19 cellular contexts compared by ENCODE assay signal in the genomic region with DNA sequence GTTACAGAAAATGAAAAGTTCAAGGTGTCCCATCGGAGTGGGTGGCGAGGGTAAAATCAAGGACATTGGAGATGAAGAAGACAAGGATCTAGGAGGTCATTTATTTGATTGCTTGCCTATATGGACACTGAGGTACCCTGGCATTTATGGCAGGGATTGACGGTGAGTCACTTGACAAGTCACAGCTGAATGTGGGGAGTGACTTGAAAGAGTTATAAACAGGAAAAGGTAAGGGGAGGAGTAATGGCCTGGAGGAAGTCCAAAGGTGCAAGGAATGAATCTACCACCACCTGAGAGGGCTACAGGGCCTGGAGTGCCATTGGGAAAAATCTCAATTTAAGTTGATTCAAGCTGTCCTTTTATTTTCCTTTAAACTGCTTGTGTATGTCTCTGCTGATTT. TPM values are rescaled to one million over a fixed set of nuclear protein-coding genes. Genes with fewer than 3 reads are reported as not detected.
DNase-seq lines count a peak whose midpoint lies in the region; ATAC-seq and TF ChIP-seq lines count a peak whose summit lies in the region.
"Had no signal": no experiment of that assay in that cellular context is flagged by ENCODE, and none has a peak within 500 bp of the region (broad histone marks: within the 10 kb centered on the region; RNA-seq: fewer than 3 reads in every experiment).

No MANE protein-coding gene starts in this region.

- H3K4me1 Mint-ChIP-seq in MCF 10A (ENCODE audit: insufficient read depth, unreplicated experiment) (peaks cover 7% of the 10 kb centered on the region), T-helper 17 cell (peaks cover 5% of the 10 kb centered on the region)

- no peak for TF ChIP-seq CTCF in MCF 10A (IDR thresholded peaks at IDR 0.05; ENCODE audit: unreplicated experiment)
- TF ChIP-seq CTCF in breast epithelium (IDR thresholded peaks at IDR 0.05) = no peak
- no peak for TF ChIP-seq CTCF in transverse colon (IDR thresholded peaks at IDR 0.05)
- TF ChIP-seq CTCF in body of pancreas (IDR thresholded peaks at IDR 0.05) = no peak

- H3K4me1 ChIP-seq in breast epithelium = no peaks in the 10 kb centered on the region
- H3K4me1 ChIP-seq in transverse colon = peaks cover 0 to 3% (median 0%) of the 10 kb centered on the region in 4 donors
- no peaks in the 10 kb centered on the region for H3K4me1 ChIP-seq in body of pancreas

- H3K27me3 ChIP-seq in breast epithelium (no peaks in the 10 kb centered on the region), transverse colon (no peaks in the 10 kb centered on the region), body of pancreas (no peaks in the 10 kb centered on the region)

- H3K36me3 Mint-ChIP-seq in MCF 10A (ENCODE audit: insufficient read depth, unreplicated experiment) (no peaks in the 10 kb centered on the region), T-helper 17 cell (ENCODE audit: low read depth) (peaks cover 2% of the 10 kb centered on the region)

- H3K4me3 Mint-ChIP-seq in MCF 10A (ENCODE audit: unreplicated experiment) (no peak overlapping the region), T-helper 17 cell (peak overlapping the region; percentile 0)
- H3K4me3 Mint-ChIP-seq: IgD-negative memory B cell had no signal

- intact Hi-C loops in MCF 10A (cut with micrococcal nuclease) (no loop called here), breast epithelium (cut with DNase I; ENCODE audit: low total_unique reads) (no loop called here), transverse colon (cut with DNase I; ENCODE audit: low total_unique reads) (no loop called here), Right ventricle myocardium inferior (cut with DNase I) (no loop called here), body of pancreas (cut with DNase I) (no loop called here)

- H3K27ac ChIP-seq in breast epithelium = no peak overlapping the region
- no peak overlapping the region for H3K27ac ChIP-seq in transverse colon
- H3K27ac ChIP-seq in body of pancreas = no peak overlapping the region
- H3K27ac ChIP-seq: SK-N-MC had no signal

- 66 to 76% methylated on average over 2 to 3 of the region's 3 CpGs for WGBS in transverse colon (ENCODE audit: low coverage in 1 of 2), 2 donors
- WGBS in body of pancreas, 2 donors = 75 to 97% methylated on average over 3 of the region's 3 CpGs

- peaks cover 6% of the 10 kb centered on the region for H3K9me3 Mint-ChIP-seq in MCF 10A (ENCODE audit: unreplicated experiment)
- H3K9me3 Mint-ChIP-seq: IgD-negative memory B cell had no signal

- H3K27me3 Mint-ChIP-seq in MCF 10A (ENCODE audit: insufficient read depth, unreplicated experiment) (no peaks in the 10 kb centered on the region), T-helper 17 cell (no peaks in the 10 kb centered on the region)

- H3K4me3 ChIP-seq in breast epithelium = no peak overlapping the region
- no peak overlapping the region for H3K4me3 ChIP-seq in transverse colon
- no peak overlapping the region for H3K4me3 ChIP-seq in body of pancreas
- H3K4me3 ChIP-seq: SK-N-MC had no signal

- TF ChIP-seq POLR2A in breast epithelium (IDR thresholded peaks at IDR 0.05) (no peak), transverse colon (IDR thresholded peaks at IDR 0.05) (no peak), body of pancreas (IDR thresholded peaks at IDR 0.05) (no peak)

- CTCF ChIA-PET in MCF 10A (lab: Yijun Ruan, JAX) = interaction anchor here (0.7 to 1.2 kb wide), 2 partner anchors 50 to 1697 kb away, joined by 3 read pairs; no protein-coding TSS in a partner anchor

- H3K9me3 ChIP-seq in breast epithelium = no peaks in the 10 kb centered on the region
- no peaks in the 10 kb centered on the region for H3K9me3 ChIP-seq in T-helper 17 cell (ENCODE audit: control insufficient read depth, low read length, poor library complexity, severe bottlenecking)
- no peaks in the 10 kb centered on the region for H3K9me3 ChIP-seq in transverse colon
- H3K9me3 ChIP-seq in body of pancreas = no peaks in the 10 kb centered on the region

- BruUV-seq in MCF 10A (replicated peaks; lab: Mats Ljungman, UMichigan) = no TSS peak

- in situ Hi-C loops in transverse colon (cut with MboI; ENCODE audit: low pct_ligation_motif_present in 1 of 4, low pct_unique_long_range_greater_than_20kb in 1 of 4, low sequenced_read_pairs in 3 of 4) = loop anchor here in 2 of 4 donors (25.0 kb wide), 2 partner anchors 160 to 260 kb away; partner anchors contain the start of genes KAT2B (in 2 of the 2), EFHB (in 1 of the 2) and RAB5A (in 1 of the 2)

- POLR2A ChIA-PET in MCF 10A (lab: Yijun Ruan, JAX) = interaction anchor here (2.4 kb wide), 1 partner anchor 11 kb away, joined by 7 read pairs; the partner anchor contains the start of gene SGO1

- H3K36me3 ChIP-seq in breast epithelium (no peaks in the 10 kb centered on the region), transverse colon (no peaks in the 10 kb centered on the region), body of pancreas (replicated peaks in 1 of 2; ENCODE audit: insufficient read depth in 1 of 2, low read depth in 2 of 2) (no peaks in the 10 kb centered on the region)

- DNase-seq in MCF 10A (ENCODE audit: unreplicated experiment) = peak; percentile 49
- DNase-seq in breast epithelium (ENCODE audit: low spot score in 2 of 2) = no peak
- no peak for DNase-seq in T-helper 17 cell
- peak; percentile 47 for DNase-seq in transverse colon
- no peak for DNase-seq in Right ventricle myocardium inferior (ENCODE audit: missing footprints)
- DNase-seq in body of pancreas = no peak
- DNase-seq in NCI-H526 treated with DMSO at 0.1 percent for 48 hours (lab: John Stamatoyannopoulos, UW) = no peak
- DNase-seq: C1 segment of cervical spinal cord, COR-L47, DMS79, GF-D8, GOT3, NCI-H146, NCI-H2081 treated with DMSO at 0.1 percent for 48 hours, NCI-H2227 treated with DMSO at 0.1 percent for 48 hours, NCI-H526 had no signal

- H3K27ac Mint-ChIP-seq in MCF 10A (ENCODE audit: low read depth, unreplicated experiment) (peak overlapping the region; percentile 24), T-helper 17 cell (peak overlapping the region; percentile 2)
- H3K27ac Mint-ChIP-seq: IgD-negative memory B cell had no signal

- ATAC-seq in T-helper 17 cell = no peak
- peak; percentile 29 for ATAC-seq in esophagus mucosa
- ATAC-seq in Right ventricle myocardium inferior = no peak
- ATAC-seq in body of pancreas = no peak

- TF ChIP-seq EP300 in transverse colon (IDR thresholded peaks at IDR 0.05; ENCODE audit: low read depth) = no peak

RNA-seq across cellular contexts. Expression of gene SGO1, which starts 11.8 kb away (rescaled TPM):
- total RNA-seq in MCF 10A (2022) (6.8 and 12.2 TPM in 2 replicates), breast epithelium (1 to 10 TPM in 1 of 3 donors, under 1 TPM in 1, not detected in 1; 0.80 to 1.5 TPM), T-helper 17 cell (1 to 10 TPM; 1.0 to 1.5 TPM), esophagus mucosa (5.4 TPM), transverse colon (10 to 100 TPM in 1 of 4 donors, under 1 TPM in 2, not detected in 1; 0.79 to 26.5 (median 0.96) TPM), Right ventricle myocardium inferior (0.43 TPM), body of pancreas (1 to 10 TPM in 1 of 2 donors, not detected in 1; 2.0 TPM)

Comparison
In these comparisons a context has a peak if more than half of its experiments do, and no peak if none do; other contexts are left out.
1. DNase-seq: peak in MCF 10A (single experiment) and transverse colon (single experiment); none in breast epithelium (0 of 2), T-helper 17 cell (0 of 3), Right ventricle myocardium inferior (single experiment), body of pancreas (0 of 4) and NCI-H526 treated with DMSO at 0.1 percent for 48 hours (single experiment).